In genomic region chr3:129314757-129315385, GRCh38 we compare ENCODE assay signal across 1 cellular context.
TF ChIP-seq lines count a peak whose summit lies in the region.

No MANE protein-coding gene starts in this region.

TF ChIP-seq in HepG2, 621 proteins besides CTCF, POLR2A, EP300 and RAD21 (continued from another document and continues in another):
- TF ChIP-seq ZBTB40 (IDR thresholded peaks at IDR 0.05) = no peak
- TF ChIP-seq ZBTB40 (CRISPR knock-in tag; IDR thresholded peaks at IDR 0.05) = no peak
- no peak for TF ChIP-seq MLX (CRISPR knock-in tag; IDR thresholded peaks at IDR 0.05)
- 0 out of 2 replicates have a peak, but pooled peaks have one; percentile 22 for TF ChIP-seq ZNF564 (CRISPR knock-in tag; IDR thresholded peaks at IDR 0.05)
- no peak for TF ChIP-seq SRSF1 (optimal IDR thresholded peaks at IDR 0.05; ENCODE audit: low read depth, low read length)
- no peak for TF ChIP-seq ZNF589 (CRISPR knock-in tag; conservative IDR thresholded peaks at IDR 0.05)
- no peak; the same call in 1 of the 2 replicates for TF ChIP-seq ZNF724P (CRISPR knock-in tag; IDR thresholded peaks at IDR 0.05; ENCODE audit: borderline replicate concordance)
- TF ChIP-seq ZNF264 (CRISPR knock-in tag; IDR thresholded peaks at IDR 0.05) = no peak; the same call in 1 of the 2 replicates
- TF ChIP-seq ZNF790 (CRISPR knock-in tag; IDR thresholded peaks at IDR 0.05; ENCODE audit: borderline replicate concordance) = no peak; the same call in 1 of the 2 replicates
- no peak for TF ChIP-seq TEAD2 (CRISPR knock-in tag; IDR thresholded peaks at IDR 0.05)
- no peak for TF ChIP-seq ZEB1 (IDR thresholded peaks at IDR 0.05; ENCODE audit: insufficient replicate concordance, low read depth)
- no peak for TF ChIP-seq CHD2 (IDR thresholded peaks at IDR 0.05; ENCODE audit: low read depth, low read length)
- TF ChIP-seq SP5 (CRISPR knock-in tag; IDR thresholded peaks at IDR 0.05; ENCODE audit: borderline replicate concordance, low read depth) = no peak; the same call in 1 of the 2 replicates
- TF ChIP-seq ZFP1 (CRISPR knock-in tag; IDR thresholded peaks at IDR 0.05) = no peak
- no peak for TF ChIP-seq HNRNPUL1 (IDR thresholded peaks at IDR 0.05; ENCODE audit: low read depth, low read length)
- no peak for TF ChIP-seq HCFC1 (IDR thresholded peaks at IDR 0.05; ENCODE audit: low read depth, low read length)
- TF ChIP-seq KDM3A (CRISPR knock-in tag; IDR thresholded peaks at IDR 0.05; ENCODE audit: low read depth) = no peak
- no peak for TF ChIP-seq ZNF451 (CRISPR knock-in tag; IDR thresholded peaks at IDR 0.05)
- peak; percentile 56; the same call in 1 of the 2 replicates for TF ChIP-seq MED1 (CRISPR knock-in tag; IDR thresholded peaks at IDR 0.05)
- TF ChIP-seq ZFP91 (CRISPR knock-in tag; IDR thresholded peaks at IDR 0.05; ENCODE audit: borderline replicate concordance) = peak; percentile 70; the same call in 1 of the 2 replicates
- TF ChIP-seq SMAD1 (CRISPR knock-in tag; IDR thresholded peaks at IDR 0.05; ENCODE audit: borderline replicate concordance, low read depth) = peak; percentile 85; the same call in 1 of the 2 replicates
- TF ChIP-seq HDAC6 (IDR thresholded peaks at IDR 0.05; ENCODE audit: low read depth, low read length) = no peak
- no peak for TF ChIP-seq RORA (CRISPR knock-in tag; IDR thresholded peaks at IDR 0.05)
- peak; percentile 89 for TF ChIP-seq PATZ1 (CRISPR knock-in tag; IDR thresholded peaks at IDR 0.05)
- TF ChIP-seq ZNF503 (CRISPR knock-in tag; IDR thresholded peaks at IDR 0.05) = peak; percentile 64; the same call in 1 of the 2 replicates
- no peak for TF ChIP-seq SMC3 (IDR thresholded peaks at IDR 0.05; ENCODE audit: low read length)
- no peak for TF ChIP-seq MAZ (IDR thresholded peaks at IDR 0.05; ENCODE audit: borderline replicate concordance, low read depth, low read length)
- no peak; the same call in 1 of the 2 replicates for TF ChIP-seq MAZ (CRISPR knock-in tag; IDR thresholded peaks at IDR 0.05; ENCODE audit: low read depth)
- no peak for TF ChIP-seq ZNF777 (CRISPR knock-in tag; IDR thresholded peaks at IDR 0.05)
- no peak for TF ChIP-seq SNAPC2 (CRISPR knock-in tag; IDR thresholded peaks at IDR 0.05)
- no peak for TF ChIP-seq ZNF703 (CRISPR knock-in tag; IDR thresholded peaks at IDR 0.05; ENCODE audit: borderline replicate concordance)
- no peak for TF ChIP-seq ZNF576 (CRISPR knock-in tag; IDR thresholded peaks at IDR 0.05)
- TF ChIP-seq BCL3 (CRISPR knock-in tag; IDR thresholded peaks at IDR 0.05) = no peak; the same call in 1 of the 2 replicates
- no peak for TF ChIP-seq ZNF282 (IDR thresholded peaks at IDR 0.05; ENCODE audit: partially characterized antibody)
- TF ChIP-seq ZNF101 (CRISPR knock-in tag; IDR thresholded peaks at IDR 0.05; ENCODE audit: borderline replicate concordance, low read depth) = no peak
- TF ChIP-seq TAF15 (IDR thresholded peaks at IDR 0.05; ENCODE audit: low read depth, low read length, poor library complexity, severe bottlenecking) = peak; percentile 82
- no peak for TF ChIP-seq IRX3 (CRISPR knock-in tag; IDR thresholded peaks at IDR 0.05; ENCODE audit: borderline replicate concordance, low read depth)
- no peak for TF ChIP-seq TOPORS (CRISPR knock-in tag; IDR thresholded peaks at IDR 0.05)
- no peak for TF ChIP-seq FOXM1 (CRISPR knock-in tag; IDR thresholded peaks at IDR 0.05)
- TF ChIP-seq ZNF850 (CRISPR knock-in tag; conservative IDR thresholded peaks at IDR 0.05) = no peak
- no peak for TF ChIP-seq PITX1 (CRISPR knock-in tag; IDR thresholded peaks at IDR 0.05)
- TF ChIP-seq ZNF329 (CRISPR knock-in tag; IDR thresholded peaks at IDR 0.05; ENCODE audit: low read depth) = no peak
- no peak for TF ChIP-seq ZBTB38 (CRISPR knock-in tag; IDR thresholded peaks at IDR 0.05)
- no peak for TF ChIP-seq FIP1L1 (IDR thresholded peaks at IDR 0.05; ENCODE audit: borderline replicate concordance, insufficient read depth, low read depth, low read length)
- TF ChIP-seq ZNF691 (CRISPR knock-in tag; IDR thresholded peaks at IDR 0.05; ENCODE audit: borderline replicate concordance, low read depth) = peak; percentile 25; the same call in 1 of the 2 replicates
- TF ChIP-seq E2F5 (CRISPR knock-in tag; conservative IDR thresholded peaks at IDR 0.05) = no peak
- TF ChIP-seq ZNF546 (CRISPR knock-in tag; conservative IDR thresholded peaks at IDR 0.05) = no peak
- no peak for TF ChIP-seq NCOA1 (CRISPR knock-in tag; IDR thresholded peaks at IDR 0.05)
- no peak for TF ChIP-seq SNAPC5 (CRISPR knock-in tag; IDR thresholded peaks at IDR 0.05; ENCODE audit: borderline replicate concordance)
- TF ChIP-seq ZFYVE20 (CRISPR knock-in tag; IDR thresholded peaks at IDR 0.05; ENCODE audit: borderline replicate concordance, low read depth) = no peak
